In the genomic region with DNA sequence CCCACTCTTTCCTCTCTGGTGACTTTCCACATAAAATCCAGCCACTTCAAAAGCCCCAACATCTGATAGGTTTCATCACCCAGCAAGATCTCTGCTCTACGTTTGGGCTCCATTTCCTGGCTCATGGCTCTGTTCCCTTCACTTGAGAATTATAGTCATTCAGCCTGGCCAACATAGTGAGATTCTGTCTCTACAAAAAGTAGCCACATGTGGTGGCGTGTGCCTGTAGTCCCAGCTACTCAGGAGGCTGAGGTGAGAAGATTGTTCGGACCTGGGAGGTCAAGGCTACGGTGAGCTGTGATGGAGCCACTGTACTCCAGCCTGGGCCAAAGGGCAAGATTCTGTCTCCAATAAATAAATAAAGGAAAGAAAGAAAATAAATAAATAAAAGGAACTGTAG, we compare ENCODE assay signal across 29 cellular contexts.
"Had no signal": no experiment of that assay in that cellular context is flagged by ENCODE, and none has a peak within 500 bp of the region (broad histone marks: within the 10 kb centered on the region; RNA-seq: fewer than 3 reads in every experiment).

No MANE protein-coding gene starts in this region.

- H3K4me1 Mint-ChIP-seq: endodermal cell had no signal

- H3K9me3 Mint-ChIP-seq: dendritic cell treated with granulocyte-macrophage colony-stimulating factor and Interleukin-4, amounts not matched to agents 40 ng/mL and 50 ng/mL, for 4 days; effector memory CD8-positive, alpha-beta T cell; endodermal cell had no signal

- H3K36me3 ChIP-seq: colonic mucosa, esophagus muscularis mucosa, esophagus squamous epithelium, gastrocnemius medialis, heart left ventricle, heart right ventricle had no signal

- ATAC-seq: effector memory CD8-positive, alpha-beta T cell; esophagus mucosa; foreskin keratinocyte; gastrocnemius medialis; heart left ventricle; heart right ventricle had no signal

- H3K27ac ChIP-seq: colonic mucosa, coronary artery, dorsolateral prefrontal cortex, epithelial cell of prostate, esophagus muscularis mucosa, esophagus squamous epithelium, foreskin keratinocyte, gastrocnemius medialis, heart left ventricle, heart right ventricle, hepatocyte had no signal

- H3K4me3 Mint-ChIP-seq: dendritic cell treated with granulocyte-macrophage colony-stimulating factor and Interleukin-4, amounts not matched to agents 40 ng/mL and 50 ng/mL, for 4 days; effector memory CD8-positive, alpha-beta T cell; endodermal cell had no signal

- H3K4me2 ChIP-seq: hepatocyte had no signal

- H3K27ac Mint-ChIP-seq: dendritic cell treated with granulocyte-macrophage colony-stimulating factor and Interleukin-4, amounts not matched to agents 40 ng/mL and 50 ng/mL, for 4 days; effector memory CD8-positive, alpha-beta T cell; endodermal cell had no signal

- H3K4me3 ChIP-seq: colonic mucosa, coronary artery, dorsolateral prefrontal cortex, esophagus muscularis mucosa, esophagus squamous epithelium, gastrocnemius medialis, heart left ventricle, heart right ventricle, hepatocyte had no signal

- H2AFZ ChIP-seq: hepatocyte had no signal

- H3K27me3 ChIP-seq: colonic mucosa, esophagus muscularis mucosa, esophagus squamous epithelium, foreskin keratinocyte, gastrocnemius medialis, heart right ventricle, hepatocyte had no signal

- H3K4me1 ChIP-seq: colonic mucosa, esophagus muscularis mucosa, esophagus squamous epithelium, foreskin keratinocyte, gastrocnemius medialis, heart left ventricle, heart right ventricle had no signal

- FAIRE-seq: colon, endometrium, endothelial cell of umbilical vein, frontal cortex had no signal

- DNase-seq: colonic mucosa; cortex of kidney; dermis blood vessel endothelial cell; dorsolateral prefrontal cortex; effector CD4-positive, alpha-beta T cell; effector CD8-positive, alpha-beta T cell; effector memory CD4-positive, alpha-beta T cell; effector memory CD8-positive, alpha-beta T cell; endodermal cell; erythroblast; esophagus squamous epithelium; foreskin fibroblast; foreskin keratinocyte; foreskin melanocyte; gastrocnemius medialis; glutamatergic neuron; head of caudate nucleus; heart left ventricle; heart right ventricle had no signal

- H3K9me3 ChIP-seq: colonic mucosa, esophagus muscularis mucosa, esophagus squamous epithelium, gastrocnemius medialis, heart left ventricle, heart right ventricle had no signal

- H3K27me3 Mint-ChIP-seq: dendritic cell treated with granulocyte-macrophage colony-stimulating factor and Interleukin-4, amounts not matched to agents 40 ng/mL and 50 ng/mL, for 4 days had no signal

- H3K79me2 ChIP-seq: hepatocyte had no signal
